In genomic region chr7:134431805-134432204, GRCh38 we compare ENCODE assay signal across 9 cellular contexts. TPM values are rescaled to one million over a fixed set of nuclear protein-coding genes. Genes with fewer than 3 reads are reported as not detected.
A peak's percentile ranks its signal among the peaks of the same experiment; 100 is the strongest.
DNase-seq lines count a peak whose midpoint lies in the region; ATAC-seq and TF ChIP-seq lines count a peak whose summit lies in the region.
"Had no signal": no experiment of that assay in that cellular context is flagged by ENCODE, and none has a peak within 500 bp of the region (broad histone marks: within the 10 kb centered on the region; RNA-seq: fewer than 3 reads in every experiment).

No MANE protein-coding gene starts in this region.

- H3K36me3 Mint-ChIP-seq in nephron progenitor cell (ENCODE audit: low read depth) = no peaks in the 10 kb centered on the region

- intact Hi-C loops in colonic mucosa (cut with DNase I) = loop anchor here (2.0 to 5.0 kb wide), 2 partner anchors 81 to 175 kb away; no protein-coding TSS in a partner anchor

- H2AFZ ChIP-seq in MM.1S (ENCODE audit: low read length) = peak overlapping the region; percentile 94

- H3K4me1 Mint-ChIP-seq in nephron progenitor cell = peaks cover 23% of the 10 kb centered on the region

- ATAC-seq in GM21528 (IDR thresholded peaks at IDR 0.05; ENCODE audit: low FRiP score, unreplicated experiment) (no peak), GM18909 (IDR thresholded peaks at IDR 0.05; ENCODE audit: poor library complexity, unreplicated experiment) (no peak)

- peaks cover 2% of the 10 kb centered on the region for H3K9me3 Mint-ChIP-seq in nephron progenitor cell

- H3K4me2 ChIP-seq in MM.1S (ENCODE audit: low read depth, low read length) = peak overlapping the region; percentile 95; the same call in 1 of the 2 replicates

- H3K9me3 ChIP-seq in MM.1S (replicated peaks; ENCODE audit: insufficient read depth, low read length) (no peaks in the 10 kb centered on the region), colonic mucosa (no peaks in the 10 kb centered on the region)
- H3K9me3 ChIP-seq: thyroid gland had no signal

- H3K79me2 ChIP-seq in MM.1S (ENCODE audit: low read length) = no peaks in the 10 kb centered on the region

- TF ChIP-seq CTCF in MM.1S (IDR thresholded peaks at IDR 0.05; ENCODE audit: low read length) = no peak
- TF ChIP-seq CTCF in colonic mucosa (IDR thresholded peaks at IDR 0.05) = no peak
- TF ChIP-seq CTCF in nephron progenitor cell (IDR thresholded peaks at IDR 0.05) = no peak

- H3K9ac ChIP-seq in MM.1S (ENCODE audit: low read length) = no peak overlapping the region
- peak overlapping the region in 1 of 2 donors; percentile 44 for H3K9ac ChIP-seq in colonic mucosa (ENCODE audit: low read depth in 2 of 2, low read length in 2 of 2)

- no peaks in the 10 kb centered on the region for H3K27me3 ChIP-seq in MM.1S (replicated peaks; ENCODE audit: insufficient read depth, low read length)
- H3K27me3 ChIP-seq in colonic mucosa = no peaks in the 10 kb centered on the region
- H3K27me3 ChIP-seq: thyroid gland had no signal

- H3K27ac Mint-ChIP-seq in nephron progenitor cell = no peak overlapping the region

- H3K27me3 Mint-ChIP-seq in nephron progenitor cell (ENCODE audit: low read depth, poor library complexity) = peaks cover 15% of the 10 kb centered on the region

- H3K36me3 ChIP-seq in MM.1S (replicated peaks; ENCODE audit: insufficient read depth, low read length) = no peaks in the 10 kb centered on the region
- H3K36me3 ChIP-seq in colonic mucosa = no peaks in the 10 kb centered on the region
- H3K36me3 ChIP-seq: thyroid gland had no signal

- H3K27ac ChIP-seq in MM.1S (ENCODE audit: low read length) = no peak overlapping the region
- H3K27ac ChIP-seq in colonic mucosa = peak overlapping the region; percentile 89

- H4K20me1 ChIP-seq in MM.1S (ENCODE audit: insufficient read depth, low read length) = no peaks in the 10 kb centered on the region

- DNase-seq in COLO668 (lab: John Stamatoyannopoulos, UW; ENCODE audit: unreplicated experiment) = peak; percentile 14
- DNase-seq in MM.1S = no peak
- peak; percentile 92 for DNase-seq in colonic mucosa
- no peak for DNase-seq in nephron progenitor cell
- no peak for DNase-seq in NCI-H2029 (lab: John Stamatoyannopoulos, UW)
- no peak for DNase-seq in NCI-H187 (lab: John Stamatoyannopoulos, UW)

- H3F3A ChIP-seq in MM.1S (ENCODE audit: insufficient read depth, low read length) = peaks cover 13% of the 10 kb centered on the region; the same call in 1 of the 2 replicates

- peak overlapping the region; percentile 60; the same call in 1 of the 2 replicates for H3K4me3 ChIP-seq in MM.1S (ENCODE audit: low read length)
- H3K4me3 ChIP-seq in colonic mucosa = peak overlapping the region; percentile 30

- peaks cover 26% of the 10 kb centered on the region for H3K4me1 ChIP-seq in MM.1S (ENCODE audit: low read length)
- H3K4me1 ChIP-seq in colonic mucosa = peaks cover 6% of the 10 kb centered on the region

- H3K4me3 Mint-ChIP-seq in nephron progenitor cell = peak overlapping the region; percentile 81

- no peaks in the 10 kb centered on the region for H3K9me2 ChIP-seq in MM.1S (replicated peaks; ENCODE audit: insufficient read depth, low read length)

RNA-seq across cellular contexts. Expression of gene AKR1B1, which starts 27.1 kb away (rescaled TPM):
- 10 to 100 TPM; 24.9 to 26.9 TPM for total RNA-seq in colonic mucosa

Comparison
In these comparisons a context has a peak if more than half of its experiments do, and no peak if none do; other contexts are left out.
1. DNase-seq: peak in COLO668 (single experiment) and colonic mucosa (single experiment); none in MM.1S (single experiment), nephron progenitor cell (single experiment), NCI-H2029 (single experiment) and NCI-H187 (0 of 2).